8 cellular contexts compared by ENCODE assay signal in genomic region chr12:64452559-64453329, GRCh38. TPM values are rescaled to one million over a fixed set of nuclear protein-coding genes. Genes with fewer than 3 reads are reported as not detected.
DNase-seq lines count a peak whose midpoint lies in the region; ATAC-seq and TF ChIP-seq lines count a peak whose summit lies in the region.

No MANE protein-coding gene starts in this region.

- TF ChIP-seq CTCF in tibial artery (IDR thresholded peaks at IDR 0.05), result no peak

- no peak for ATAC-seq in GM18861 (IDR thresholded peaks at IDR 0.05; ENCODE audit: unreplicated experiment)

- H3K4me1 ChIP-seq in HUES6 (ENCODE audit: control insufficient read depth, insufficient read depth, low read length) (peaks cover 16% of the 10 kb centered on the region; the same call in 1 of the 2 replicates), tibial artery (peaks cover 0 to 20% (median 14%) of the 10 kb centered on the region in 4 donors)
- H3K4me1 ChIP-seq in effector memory CD4-positive, alpha-beta T cell (ENCODE audit: control insufficient read depth, insufficient read depth, low read length, poor library complexity, severe bottlenecking), result peaks cover 31% of the 10 kb centered on the region

- H3K9me3 ChIP-seq in HUES6 (ENCODE audit: control insufficient read depth, insufficient read depth, low read depth, low read length), result no peaks in the 10 kb centered on the region
- H3K9me3 ChIP-seq in SK-N-MC (ENCODE audit: low read depth, low read length), result no peaks in the 10 kb centered on the region
- H3K9me3 ChIP-seq in effector memory CD4-positive, alpha-beta T cell (ENCODE audit: control insufficient read depth, low read length), result no peaks in the 10 kb centered on the region
- H3K9me3 ChIP-seq in tibial artery, result no peaks in the 10 kb centered on the region

- H3K27ac ChIP-seq in HUES6 (ENCODE audit: low read depth, low read length) (peak overlapping the region; percentile 83; the same call in 1 of the 2 replicates), SK-N-MC (no peak overlapping the region), tibial artery (peak overlapping the region; percentile 95 to 99)
- peak overlapping the region; percentile 91 for H3K27ac ChIP-seq in effector memory CD4-positive, alpha-beta T cell (ENCODE audit: insufficient read depth, low read length, poor library complexity, severe bottlenecking)

- peaks cover 23% of the 10 kb centered on the region for H3K36me3 ChIP-seq in HUES6 (ENCODE audit: control insufficient read depth, insufficient read depth, low read length)
- peaks cover 34% of the 10 kb centered on the region for H3K36me3 ChIP-seq in SK-N-MC (ENCODE audit: insufficient read depth, low read length)
- H3K36me3 ChIP-seq in effector memory CD4-positive, alpha-beta T cell (ENCODE audit: control insufficient read depth, insufficient read depth, low read length), result no peaks in the 10 kb centered on the region
- H3K36me3 ChIP-seq in tibial artery, result peaks cover 0 to 12% (median 11%) of the 10 kb centered on the region in 3 donors

- peak; percentile 45 for DNase-seq in NCI-H2227 treated with DMSO at 0.1 percent for 48 hours (lab: John Stamatoyannopoulos, UW)
- no peak for DNase-seq in NCI-H2227 (lab: John Stamatoyannopoulos, UW; ENCODE audit: unreplicated experiment)
- DNase-seq in SK-N-MC (ENCODE audit: low read depth, low spot score), result no peak
- DNase-seq in effector memory CD4-positive, alpha-beta T cell, result no peak
- peak; percentile 66 to 89 for DNase-seq in lung microvascular endothelial cell (ENCODE audit: low read depth in 2 of 2)
- no peak for DNase-seq in tibial artery

- H3K4me3 ChIP-seq in HUES6 (ENCODE audit: low read depth, low read length) (peak overlapping the region; percentile 82), SK-N-MC (peak overlapping the region; percentile 84), tibial artery (peak overlapping the region; percentile 77 to 89)
- H3K4me3 ChIP-seq in effector memory CD4-positive, alpha-beta T cell (ENCODE audit: insufficient read depth, low read depth, low read length, poor library complexity, severe bottlenecking), result peak overlapping the region; percentile 94

- H3K9ac ChIP-seq in HUES6 (ENCODE audit: low read length) (peak overlapping the region; percentile 92), SK-N-MC (ENCODE audit: insufficient read length) (peak overlapping the region; percentile 88)

- H3K27me3 ChIP-seq in HUES6 (ENCODE audit: control insufficient read depth, insufficient read depth, low read length) (no peaks in the 10 kb centered on the region), tibial artery (no peaks in the 10 kb centered on the region)
- H3K27me3 ChIP-seq in effector memory CD4-positive, alpha-beta T cell (replicated peaks; ENCODE audit: control insufficient read depth, insufficient read depth, low read length, poor library complexity, severe bottlenecking), result no peaks in the 10 kb centered on the region

- intact Hi-C loops in tibial artery (cut with DNase I; ENCODE audit: low total_unique reads), result no loop called here

RNA-seq across cellular contexts. Expression of gene TBK1, which starts 0.8 kb away (rescaled TPM):
- 24.6 and 28.6 TPM in 2 replicates for total RNA-seq in lung microvascular endothelial cell

RNA-seq across cellular contexts. Expression of gene XPOT, which starts 48.6 kb away (rescaled TPM):
- total RNA-seq in lung microvascular endothelial cell, result 33.1 and 44.8 TPM in 2 replicates

Comparison
In these comparisons a context has a peak if more than half of its experiments do, and no peak if none do; other contexts are left out.
1. DNase-seq: peak in NCI-H2227 treated with DMSO at 0.1 percent for 48 hours (single experiment) and lung microvascular endothelial cell (2 of 2); none in NCI-H2227 (single experiment), SK-N-MC (single experiment), effector memory CD4-positive, alpha-beta T cell (0 of 3) and tibial artery (0 of 2).
2. Peak in every context shown above with its lines, with median percentiles within 50 percentile points of each other: H3K4me3 ChIP-seq.